In the genomic region with DNA sequence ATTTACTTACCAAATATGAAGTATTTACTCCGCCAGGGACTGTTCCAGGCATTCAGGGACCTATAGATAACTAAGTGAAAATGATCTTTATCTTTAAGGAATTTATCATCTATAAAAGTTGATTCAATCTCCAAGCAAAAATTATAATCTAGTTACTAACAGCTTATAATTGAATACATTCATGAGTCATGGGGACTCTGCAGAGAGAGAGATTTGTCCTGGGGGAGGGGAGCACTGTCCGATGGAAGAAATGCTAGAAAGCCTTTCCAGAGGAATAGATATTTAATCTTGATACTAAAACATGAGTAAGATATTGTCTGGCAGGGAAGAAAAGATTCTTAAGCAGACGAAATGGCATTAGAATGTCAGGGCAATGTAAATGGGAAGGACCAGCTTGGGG, we compare ENCODE assay signal across 30 cellular contexts.
"Had no signal": no experiment of that assay in that cellular context is flagged by ENCODE, and none has a peak within 500 bp of the region (broad histone marks: within the 10 kb centered on the region; RNA-seq: fewer than 3 reads in every experiment).

No MANE protein-coding gene starts in this region.

- ATAC-seq: activated T-cell treated with anti-CD3 and anti-CD28 coated beads, Interleukin-2, amount 50 U/mL, for 72 hours; effector memory CD8-positive, alpha-beta T cell; natural killer cell; sciatic nerve; stimulated activated naive CD8-positive, alpha-beta T cell treated with anti-CD3 and anti-CD28 coated beads, Interleukin-15, Interleukin-2, amounts not matched to agents 100 U/mL and 50 U/mL, for 24 hours had no signal

- H3K36me3 Mint-ChIP-seq: activated naive CD8-positive, alpha-beta T cell; natural killer cell had no signal

- H3K27ac Mint-ChIP-seq: activated naive CD8-positive, alpha-beta T cell; activated T-cell treated with anti-CD3 and anti-CD28 coated beads, Interleukin-2, amount 50 U/mL, for 72 hours; effector memory CD8-positive, alpha-beta T cell; natural killer cell; T-helper 2 cell treated with Interferon-gamma antibody and Interleukin-4, amounts not matched to agents 5 μg/mL and 100 μg/mL, for 36 hours had no signal

- H3K27ac ChIP-seq: brain microvascular endothelial cell, left ventricle myocardium inferior, ovary, prostate gland, thoracic aorta had no signal

- FAIRE-seq: astrocyte, frontal cortex, urothelium cell line had no signal

- H3K4me1 ChIP-seq: prostate gland had no signal

- DNase-seq: activated CD4-positive, alpha-beta T cell treated with anti-CD3 and anti-CD28 coated beads for 4 hours; activated CD4-positive, alpha-beta T cell treated with anti-CD3 and anti-CD28 coated beads, Interleukin-2, amount 50 U/mL, for 4 hours; activated effector memory CD4-positive, alpha-beta T cell treated with Interleukin-2 at 50 U/mL for 16 hours; activated naive CD4-positive, alpha-beta T cell treated with Interleukin-2 at 50 U/mL for 16 hours; activated T-cell treated with anti-CD3 and anti-CD28 coated beads for 4 hours; activated T-cell treated with anti-CD3 and anti-CD28 coated beads, Interleukin-2, amount 50 U/mL, for 72 hours; brain microvascular endothelial cell; cortex of kidney; effector memory CD8-positive, alpha-beta T cell; erythroblast; islet precursor cell; left ventricle myocardium inferior; mesendoderm; natural killer cell; ovary; retina; stimulated activated CD4-positive, alpha-beta T cell treated with anti-CD3 and anti-CD28 coated beads, Interleukin-12 subunit alpha, Interleukin-12 subunit beta, amount 100 ng/mL, for 4 hours; stimulated activated CD4-positive, alpha-beta T cell treated with anti-CD3 and anti-CD28 coated beads, Interleukin-4, amount 100 ng/mL, for 1 hour; stimulated activated naive CD8-positive, alpha-beta T cell treated with anti-CD3 and anti-CD28 coated beads, Interleukin-15, Interleukin-2, amounts not matched to agents 100 U/mL and 50 U/mL, for 24 hours; trophoblast cell had no signal

- H3K27me3 ChIP-seq: brain microvascular endothelial cell, ovary had no signal

- H3K36me3 ChIP-seq: brain microvascular endothelial cell, left ventricle myocardium inferior, ovary, prostate gland, thoracic aorta had no signal

- H3K4me3 ChIP-seq: left ventricle myocardium inferior, lung, ovary, prostate gland, skin epidermis, thoracic aorta had no signal

- H3K9me3 Mint-ChIP-seq: activated T-cell treated with anti-CD3 and anti-CD28 coated beads, Interleukin-2, amount 50 U/mL, for 72 hours; effector memory CD8-positive, alpha-beta T cell; natural killer cell; T-helper 2 cell treated with Interferon-gamma antibody and Interleukin-4, amounts not matched to agents 5 μg/mL and 100 μg/mL, for 36 hours had no signal

- H3K4me3 Mint-ChIP-seq: activated naive CD8-positive, alpha-beta T cell; activated T-cell treated with anti-CD3 and anti-CD28 coated beads, Interleukin-2, amount 50 U/mL, for 72 hours; effector memory CD8-positive, alpha-beta T cell; natural killer cell; T-helper 2 cell treated with Interferon-gamma antibody and Interleukin-4, amounts not matched to agents 5 μg/mL and 100 μg/mL, for 36 hours had no signal

- H3K27me3 Mint-ChIP-seq: activated naive CD8-positive, alpha-beta T cell had no signal

- H3K9me3 ChIP-seq: left ventricle myocardium inferior, ovary, prostate gland, thoracic aorta had no signal
